In the genomic region with DNA sequence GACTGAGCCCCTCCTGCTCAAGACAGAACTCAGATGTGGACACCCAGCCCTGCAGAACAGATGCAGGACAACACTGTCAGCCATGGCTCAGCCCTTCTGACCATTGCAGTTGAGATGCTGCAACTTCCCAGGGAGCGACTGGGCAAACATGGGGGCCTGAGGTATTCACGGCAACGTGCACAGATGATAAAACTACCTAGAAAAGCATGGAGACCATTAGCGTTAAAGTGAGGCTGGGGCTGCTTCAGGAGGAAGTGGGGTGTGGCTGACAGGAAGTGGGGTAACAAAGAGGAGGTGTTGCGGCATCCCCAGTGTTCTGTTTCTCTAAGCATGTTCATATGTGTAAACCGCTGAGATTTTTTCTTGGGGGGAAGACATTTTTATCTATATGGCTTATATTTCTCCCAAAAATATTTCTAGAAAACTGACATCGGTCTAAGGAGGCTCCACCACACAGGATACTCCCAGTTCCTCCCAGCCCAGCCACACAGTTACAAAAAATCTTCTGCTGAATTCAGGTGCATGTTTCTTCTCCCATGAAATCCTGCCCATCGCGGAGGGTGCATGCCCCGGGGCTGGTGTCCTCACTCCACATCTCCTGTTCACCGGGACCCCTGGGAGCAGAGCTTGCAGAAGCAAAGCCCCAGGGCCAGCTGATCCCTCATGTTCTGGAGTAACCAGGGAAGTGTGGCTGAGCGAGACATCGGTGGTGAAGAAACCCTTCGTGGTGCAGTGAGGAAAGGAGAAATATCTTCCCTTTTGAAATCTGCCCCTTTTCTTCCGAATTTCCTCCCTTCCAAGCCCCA, we compare ENCODE assay signal across 2 cellular contexts.
TF ChIP-seq lines count a peak whose summit lies in the region.

No MANE protein-coding gene starts in this region.

TF ChIP-seq in HEK293, 187 proteins besides CTCF, POLR2A, EP300 and RAD21:
- TF ChIP-seq, protein P1, sequence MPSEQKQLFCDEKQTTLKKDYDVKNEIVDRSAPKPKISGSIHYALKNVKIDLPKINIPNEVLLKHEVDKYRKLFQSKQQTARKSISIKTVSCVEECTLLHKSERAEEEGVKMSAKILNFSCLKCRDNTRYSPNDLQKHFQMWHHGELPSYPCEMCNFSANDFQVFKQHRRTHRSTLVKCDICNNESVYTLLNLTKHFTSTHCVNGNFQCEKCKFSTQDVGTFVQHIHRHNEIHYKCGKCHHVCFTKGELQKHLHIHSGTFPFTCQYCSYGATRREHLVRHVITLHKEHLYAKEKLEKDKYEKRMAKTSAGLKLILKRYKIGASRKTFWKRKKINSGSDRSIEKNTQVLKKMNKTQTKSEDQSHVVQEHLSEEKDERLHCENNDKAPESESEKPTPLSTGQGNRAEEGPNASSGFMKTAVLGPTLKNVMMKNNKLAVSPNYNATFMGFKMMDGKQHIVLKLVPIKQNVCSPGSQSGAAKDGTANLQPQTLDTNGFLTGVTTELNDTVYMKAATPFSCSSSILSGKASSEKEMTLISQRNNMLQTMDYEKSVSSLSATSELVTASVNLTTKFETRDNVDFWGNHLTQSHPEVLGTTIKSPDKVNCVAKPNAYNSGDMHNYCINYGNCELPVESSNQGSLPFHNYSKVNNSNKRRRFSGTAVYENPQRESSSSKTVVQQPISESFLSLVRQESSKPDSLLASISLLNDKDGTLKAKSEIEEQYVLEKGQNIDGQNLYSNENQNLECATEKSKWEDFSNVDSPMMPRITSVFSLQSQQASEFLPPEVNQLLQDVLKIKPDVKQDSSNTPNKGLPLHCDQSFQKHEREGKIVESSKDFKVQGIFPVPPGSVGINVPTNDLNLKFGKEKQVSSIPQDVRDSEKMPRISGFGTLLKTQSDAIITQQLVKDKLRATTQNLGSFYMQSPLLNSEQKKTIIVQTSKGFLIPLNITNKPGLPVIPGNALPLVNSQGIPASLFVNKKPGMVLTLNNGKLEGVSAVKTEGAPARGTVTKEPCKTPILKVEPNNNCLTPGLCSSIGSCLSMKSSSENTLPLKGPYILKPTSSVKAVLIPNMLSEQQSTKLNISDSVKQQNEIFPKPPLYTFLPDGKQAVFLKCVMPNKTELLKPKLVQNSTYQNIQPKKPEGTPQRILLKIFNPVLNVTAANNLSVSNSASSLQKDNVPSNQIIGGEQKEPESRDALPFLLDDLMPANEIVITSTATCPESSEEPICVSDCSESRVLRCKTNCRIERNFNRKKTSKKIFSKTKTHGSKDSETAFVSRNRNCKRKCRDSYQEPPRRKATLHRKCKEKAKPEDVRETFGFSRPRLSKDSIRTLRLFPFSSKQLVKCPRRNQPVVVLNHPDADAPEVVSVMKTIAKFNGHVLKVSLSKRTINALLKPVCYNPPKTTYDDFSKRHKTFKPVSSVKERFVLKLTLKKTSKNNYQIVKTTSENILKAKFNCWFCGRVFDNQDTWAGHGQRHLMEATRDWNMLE (tag by site-specific recombination; conservative IDR thresholded peaks at IDR 0.05; ENCODE audit: low read depth) = 0 out of 2 replicates have a peak, but pooled peaks have one; percentile 24
- TF ChIP-seq ZNF248 (tag by site-specific recombination; IDR thresholded peaks at IDR 0.05) = no peak

TF ChIP-seq in K562, 482 proteins besides CTCF, POLR2A, EP300 and RAD21 (continues in another document):
- TF ChIP-seq ZNF830 (CRISPR knock-in tag; IDR thresholded peaks at IDR 0.05) (no peak), ZNF133 (CRISPR knock-in tag; IDR thresholded peaks at IDR 0.05) (no peak), GABPA (tag; conservative IDR thresholded peaks at IDR 0.05; ENCODE audit: low read depth) (peak; percentile 71), PHB2 (IDR thresholded peaks at IDR 0.05; ENCODE audit: low read depth) (no peak), HMGN3 (IDR thresholded peaks at IDR 0.05; ENCODE audit: borderline replicate concordance, extremely low read depth, insufficient read length, low read depth, low read length) (no peak), ZNF140 (CRISPR knock-in tag; IDR thresholded peaks at IDR 0.05) (no peak), GTF2E2 (tag; IDR thresholded peaks at IDR 0.05) (0 out of 2 replicates have a peak, but pooled peaks have one; percentile 23), SOX6 (IDR thresholded peaks at IDR 0.05) (no peak), FOXJ2 (tag; IDR thresholded peaks at IDR 0.05) (no peak), SMAD1 (IDR thresholded peaks at IDR 0.05; ENCODE audit: low read depth, low read length, partially characterized antibody) (no peak), TAL1 (IDR thresholded peaks at IDR 0.05) (no peak), CEBPB (tag; IDR thresholded peaks at IDR 0.05) (peak; percentile 67), SETDB1 (IDR thresholded peaks at IDR 0.05; ENCODE audit: low read length) (no peak), HMG20B (CRISPR knock-in tag; IDR thresholded peaks at IDR 0.05) (no peak), ZNF57 (CRISPR knock-in tag; IDR thresholded peaks at IDR 0.05) (no peak), ZNF589 (CRISPR knock-in tag; IDR thresholded peaks at IDR 0.05; ENCODE audit: low read depth) (0 out of 2 replicates have a peak, but pooled peaks have one; percentile 46), MCM2 (IDR thresholded peaks at IDR 0.05; ENCODE audit: low read depth) (no peak), SMARCB1 (IDR thresholded peaks at IDR 0.05; ENCODE audit: insufficient read length, low read depth) (no peak), SMAD2 (IDR thresholded peaks at IDR 0.05; ENCODE audit: low read depth, low read length) (no peak), YY1 (IDR thresholded peaks at IDR 0.05; ENCODE audit: borderline replicate concordance in 1 of 3, control insufficient read depth in 1 of 3, extremely low read depth in 1 of 3, insufficient read depth in 3 of 3, insufficient read length in 1 of 3, insufficient replicate concordance in 2 of 3, low read depth in 1 of 3, low read length in 2 of 3) (no peak), MCM5 (IDR thresholded peaks at IDR 0.05; ENCODE audit: low read depth) (no peak), DDX20 (tag; IDR thresholded peaks at IDR 0.05; ENCODE audit: low read depth) (no peak), ZNF121 (CRISPR knock-in tag; conservative IDR thresholded peaks at IDR 0.05) (no peak), ZNF699 (CRISPR knock-in tag; IDR thresholded peaks at IDR 0.05; ENCODE audit: insufficient replicate concordance) (no peak), ZNF583 (CRISPR knock-in tag; IDR thresholded peaks at IDR 0.05) (no peak), ZKSCAN8 (CRISPR knock-in tag; IDR thresholded peaks at IDR 0.05) (no peak), CEBPG (CRISPR knock-in tag; IDR thresholded peaks at IDR 0.05) (no peak), CEBPG (tag; conservative IDR thresholded peaks at IDR 0.05 in 1 of 2, IDR thresholded peaks at IDR 0.05 in 1 of 2) (peak; percentile 82 to 84)
- TF ChIP-seq, protein P2, sequence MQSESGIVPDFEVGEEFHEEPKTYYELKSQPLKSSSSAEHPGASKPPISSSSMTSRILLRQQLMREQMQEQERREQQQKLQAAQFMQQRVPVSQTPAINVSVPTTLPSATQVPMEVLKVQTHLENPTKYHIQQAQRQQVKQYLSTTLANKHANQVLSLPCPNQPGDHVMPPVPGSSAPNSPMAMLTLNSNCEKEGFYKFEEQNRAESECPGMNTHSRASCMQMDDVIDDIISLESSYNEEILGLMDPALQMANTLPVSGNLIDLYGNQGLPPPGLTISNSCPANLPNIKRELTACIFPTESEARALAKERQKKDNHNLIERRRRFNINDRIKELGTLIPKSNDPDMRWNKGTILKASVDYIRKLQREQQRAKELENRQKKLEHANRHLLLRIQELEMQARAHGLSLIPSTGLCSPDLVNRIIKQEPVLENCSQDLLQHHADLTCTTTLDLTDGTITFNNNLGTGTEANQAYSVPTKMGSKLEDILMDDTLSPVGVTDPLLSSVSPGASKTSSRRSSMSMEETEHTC (IDR thresholded peaks at IDR 0.05) = no peak
- TF ChIP-seq, protein P3, sequence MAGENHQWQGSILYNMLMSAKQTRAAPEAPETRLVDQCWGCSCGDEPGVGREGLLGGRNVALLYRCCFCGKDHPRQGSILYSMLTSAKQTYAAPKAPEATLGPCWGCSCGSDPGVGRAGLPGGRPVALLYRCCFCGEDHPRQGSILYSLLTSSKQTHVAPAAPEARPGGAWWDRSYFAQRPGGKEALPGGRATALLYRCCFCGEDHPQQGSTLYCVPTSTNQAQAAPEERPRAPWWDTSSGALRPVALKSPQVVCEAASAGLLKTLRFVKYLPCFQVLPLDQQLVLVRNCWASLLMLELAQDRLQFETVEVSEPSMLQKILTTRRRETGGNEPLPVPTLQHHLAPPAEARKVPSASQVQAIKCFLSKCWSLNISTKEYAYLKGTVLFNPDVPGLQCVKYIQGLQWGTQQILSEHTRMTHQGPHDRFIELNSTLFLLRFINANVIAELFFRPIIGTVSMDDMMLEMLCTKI (IDR thresholded peaks at IDR 0.05; ENCODE audit: partially characterized antibody) = no peak
- TF ChIP-seq, protein P4, sequence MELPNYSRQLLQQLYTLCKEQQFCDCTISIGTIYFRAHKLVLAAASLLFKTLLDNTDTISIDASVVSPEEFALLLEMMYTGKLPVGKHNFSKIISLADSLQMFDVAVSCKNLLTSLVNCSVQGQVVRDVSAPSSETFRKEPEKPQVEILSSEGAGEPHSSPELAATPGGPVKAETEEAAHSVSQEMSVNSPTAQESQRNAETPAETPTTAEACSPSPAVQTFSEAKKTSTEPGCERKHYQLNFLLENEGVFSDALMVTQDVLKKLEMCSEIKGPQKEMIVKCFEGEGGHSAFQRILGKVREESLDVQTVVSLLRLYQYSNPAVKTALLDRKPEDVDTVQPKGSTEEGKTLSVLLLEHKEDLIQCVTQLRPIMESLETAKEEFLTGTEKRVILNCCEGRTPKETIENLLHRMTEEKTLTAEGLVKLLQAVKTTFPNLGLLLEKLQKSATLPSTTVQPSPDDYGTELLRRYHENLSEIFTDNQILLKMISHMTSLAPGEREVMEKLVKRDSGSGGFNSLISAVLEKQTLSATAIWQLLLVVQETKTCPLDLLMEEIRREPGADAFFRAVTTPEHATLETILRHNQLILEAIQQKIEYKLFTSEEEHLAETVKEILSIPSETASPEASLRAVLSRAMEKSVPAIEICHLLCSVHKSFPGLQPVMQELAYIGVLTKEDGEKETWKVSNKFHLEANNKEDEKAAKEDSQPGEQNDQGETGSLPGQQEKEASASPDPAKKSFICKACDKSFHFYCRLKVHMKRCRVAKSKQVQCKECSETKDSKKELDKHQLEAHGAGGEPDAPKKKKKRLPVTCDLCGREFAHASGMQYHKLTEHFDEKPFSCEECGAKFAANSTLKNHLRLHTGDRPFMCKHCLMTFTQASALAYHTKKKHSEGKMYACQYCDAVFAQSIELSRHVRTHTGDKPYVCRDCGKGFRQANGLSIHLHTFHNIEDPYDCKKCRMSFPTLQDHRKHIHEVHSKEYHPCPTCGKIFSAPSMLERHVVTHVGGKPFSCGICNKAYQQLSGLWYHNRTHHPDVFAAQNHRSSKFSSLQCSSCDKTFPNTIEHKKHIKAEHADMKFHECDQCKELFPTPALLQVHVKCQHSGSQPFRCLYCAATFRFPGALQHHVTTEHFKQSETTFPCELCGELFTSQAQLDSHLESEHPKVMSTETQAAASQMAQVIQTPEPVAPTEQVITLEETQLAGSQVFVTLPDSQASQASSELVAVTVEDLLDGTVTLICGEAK (IDR thresholded peaks at IDR 0.05) = 0 out of 2 replicates have a peak, but pooled peaks have one; percentile 15
- TF ChIP-seq, protein P4 (CRISPR knock-in tag; IDR thresholded peaks at IDR 0.05) = no peak
- TF ChIP-seq, protein P5, sequence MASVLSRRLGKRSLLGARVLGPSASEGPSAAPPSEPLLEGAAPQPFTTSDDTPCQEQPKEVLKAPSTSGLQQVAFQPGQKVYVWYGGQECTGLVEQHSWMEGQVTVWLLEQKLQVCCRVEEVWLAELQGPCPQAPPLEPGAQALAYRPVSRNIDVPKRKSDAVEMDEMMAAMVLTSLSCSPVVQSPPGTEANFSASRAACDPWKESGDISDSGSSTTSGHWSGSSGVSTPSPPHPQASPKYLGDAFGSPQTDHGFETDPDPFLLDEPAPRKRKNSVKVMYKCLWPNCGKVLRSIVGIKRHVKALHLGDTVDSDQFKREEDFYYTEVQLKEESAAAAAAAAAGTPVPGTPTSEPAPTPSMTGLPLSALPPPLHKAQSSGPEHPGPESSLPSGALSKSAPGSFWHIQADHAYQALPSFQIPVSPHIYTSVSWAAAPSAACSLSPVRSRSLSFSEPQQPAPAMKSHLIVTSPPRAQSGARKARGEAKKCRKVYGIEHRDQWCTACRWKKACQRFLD (CRISPR knock-in tag; IDR thresholded peaks at IDR 0.05) = 0 out of 2 replicates have a peak, but pooled peaks have one; percentile 31
- TF ChIP-seq, protein P6, sequence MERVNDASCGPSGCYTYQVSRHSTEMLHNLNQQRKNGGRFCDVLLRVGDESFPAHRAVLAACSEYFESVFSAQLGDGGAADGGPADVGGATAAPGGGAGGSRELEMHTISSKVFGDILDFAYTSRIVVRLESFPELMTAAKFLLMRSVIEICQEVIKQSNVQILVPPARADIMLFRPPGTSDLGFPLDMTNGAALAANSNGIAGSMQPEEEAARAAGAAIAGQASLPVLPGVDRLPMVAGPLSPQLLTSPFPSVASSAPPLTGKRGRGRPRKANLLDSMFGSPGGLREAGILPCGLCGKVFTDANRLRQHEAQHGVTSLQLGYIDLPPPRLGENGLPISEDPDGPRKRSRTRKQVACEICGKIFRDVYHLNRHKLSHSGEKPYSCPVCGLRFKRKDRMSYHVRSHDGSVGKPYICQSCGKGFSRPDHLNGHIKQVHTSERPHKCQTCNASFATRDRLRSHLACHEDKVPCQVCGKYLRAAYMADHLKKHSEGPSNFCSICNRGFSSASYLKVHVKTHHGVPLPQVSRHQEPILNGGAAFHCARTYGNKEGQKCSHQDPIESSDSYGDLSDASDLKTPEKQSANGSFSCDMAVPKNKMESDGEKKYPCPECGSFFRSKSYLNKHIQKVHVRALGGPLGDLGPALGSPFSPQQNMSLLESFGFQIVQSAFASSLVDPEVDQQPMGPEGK (CRISPR knock-in tag; IDR thresholded peaks at IDR 0.05; ENCODE audit: borderline replicate concordance) = no peak
